2 cellular contexts compared by ENCODE assay signal in the genomic region with DNA sequence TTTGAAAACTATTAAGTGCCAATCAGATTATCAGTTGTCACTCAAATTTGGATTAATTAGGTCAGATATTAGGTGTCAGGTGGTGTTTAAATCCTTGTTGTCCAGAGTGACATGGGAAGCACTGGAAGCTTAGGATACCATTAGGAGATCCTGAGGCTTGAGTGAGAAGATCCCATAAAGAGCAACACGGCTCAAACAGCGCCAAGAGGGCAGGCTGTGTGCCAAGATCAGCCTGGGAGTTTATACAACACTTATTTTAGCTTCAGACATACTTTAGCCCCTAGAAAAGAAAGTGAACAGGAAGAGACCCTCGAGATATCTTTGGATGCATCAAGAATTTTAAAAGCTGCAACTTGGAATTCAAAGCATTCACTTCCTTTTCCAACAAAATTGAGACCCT.
A peak's percentile ranks its signal among the peaks of the same experiment; 100 is the strongest.
TF ChIP-seq lines count a peak whose summit lies in the region.

No MANE protein-coding gene starts in this region.

TF ChIP-seq in SK-N-SH treated with all-trans-retinoic acid at 6 μM for 48 hours, 23 proteins besides CTCF, POLR2A, EP300 and RAD21:
- 0 out of 2 replicates have a peak, but pooled peaks have one; percentile 14 for TF ChIP-seq ISL1 (CRISPR knock-in tag; IDR thresholded peaks at IDR 0.05)
- no peak for TF ChIP-seq BACH2 (CRISPR knock-in tag; IDR thresholded peaks at IDR 0.05; ENCODE audit: borderline replicate concordance)

TF ChIP-seq in SK-N-SH, 30 proteins besides CTCF, POLR2A, EP300 and RAD21:
- no peak for TF ChIP-seq RXRA (IDR thresholded peaks at IDR 0.05; ENCODE audit: borderline replicate concordance, low read depth)
- TF ChIP-seq GATA2 (CRISPR knock-in tag; IDR thresholded peaks at IDR 0.05) = no peak
- no peak for TF ChIP-seq TEAD4 (IDR thresholded peaks at IDR 0.05; ENCODE audit: borderline replicate concordance, insufficient read depth)
- TF ChIP-seq FOSL2 (IDR thresholded peaks at IDR 0.05; ENCODE audit: borderline replicate concordance, low read depth) = no peak
- TF ChIP-seq FOXJ3 (CRISPR knock-in tag; IDR thresholded peaks at IDR 0.05) = no peak
- no peak for TF ChIP-seq NFIC (IDR thresholded peaks at IDR 0.05; ENCODE audit: borderline replicate concordance)
- TF ChIP-seq SMC3 (IDR thresholded peaks at IDR 0.05; ENCODE audit: low read depth, low read length) = no peak
- no peak for TF ChIP-seq GABPA (IDR thresholded peaks at IDR 0.05; ENCODE audit: low read depth)
- TF ChIP-seq TAF1 (IDR thresholded peaks at IDR 0.05; ENCODE audit: borderline replicate concordance, low read depth, low read length) = no peak
- no peak for TF ChIP-seq NRF1 (IDR thresholded peaks at IDR 0.05; ENCODE audit: low read depth, low read length)
- TF ChIP-seq POLR2AphosphoS5 (IDR thresholded peaks at IDR 0.05; ENCODE audit: low read depth, low read length) = no peak
- TF ChIP-seq SIN3A (IDR thresholded peaks at IDR 0.05; ENCODE audit: borderline replicate concordance, low read depth, low read length) = no peak
- no peak for TF ChIP-seq EZH2phosphoT487 (IDR thresholded peaks at IDR 0.05; ENCODE audit: borderline replicate concordance, low read depth)
